In the genomic region with DNA sequence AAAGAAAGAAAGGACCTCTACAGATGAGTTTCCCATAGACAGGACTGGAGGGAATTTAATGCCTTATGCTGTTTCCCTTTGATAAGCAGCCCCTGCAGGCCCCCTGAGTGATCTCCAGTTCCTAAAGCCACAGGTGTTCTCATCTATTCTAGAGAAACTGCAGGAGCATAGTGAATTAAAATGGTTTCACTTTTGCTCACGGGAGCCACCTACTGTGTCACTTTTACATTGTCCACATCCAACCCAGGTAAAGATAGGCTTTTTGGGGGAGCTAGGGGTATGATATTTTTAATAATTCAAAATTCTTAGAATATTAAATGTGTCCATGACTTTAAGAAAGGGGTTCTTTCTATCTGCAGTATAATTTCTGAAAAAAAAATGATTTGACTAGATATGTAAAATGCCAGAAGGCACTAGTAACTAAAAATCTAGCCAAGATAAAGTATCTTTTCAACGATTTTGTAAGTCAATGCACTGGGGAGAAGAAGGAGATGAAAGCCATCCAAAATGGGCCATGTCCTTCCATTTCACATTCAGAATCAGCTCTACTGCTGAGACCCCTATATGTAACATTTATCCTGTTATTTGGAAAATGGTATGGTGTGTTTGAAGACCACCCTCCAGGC, we compare ENCODE assay signal across 8 cellular contexts.
A peak's percentile ranks its signal among the peaks of the same experiment; 100 is the strongest.
DNase-seq lines count a peak whose midpoint lies in the region; ATAC-seq and TF ChIP-seq lines count a peak whose summit lies in the region.

No MANE protein-coding gene starts in this region.

- no peak overlapping the region for H3K27ac Mint-ChIP-seq in endodermal cell

- no peaks in the 10 kb centered on the region for H3K27me3 Mint-ChIP-seq in endodermal cell (ENCODE audit: insufficient read depth)

- H3K9ac ChIP-seq in endodermal cell (ENCODE audit: extremely low read depth, low read length, poor library complexity, severe bottlenecking) = no peak overlapping the region

- no peaks in the 10 kb centered on the region for H3K4me1 ChIP-seq in RWPE2 (ENCODE audit: insufficient read depth, poor library complexity, severe bottlenecking)
- no peaks in the 10 kb centered on the region for H3K4me1 ChIP-seq in endodermal cell (ENCODE audit: control insufficient read depth, insufficient read depth, low read length)

- peaks cover 3% of the 10 kb centered on the region for H3K9me3 Mint-ChIP-seq in endodermal cell

- WGBS in endodermal cell (ENCODE audit: insufficient coverage in 1 of 2, insufficient read length in 1 of 2), 2 experiments = 77 to 100% methylated on average over 1 of the region's 2 CpGs

- H3K36me3 ChIP-seq in RWPE2 (ENCODE audit: low read depth) (no peaks in the 10 kb centered on the region), endodermal cell (ENCODE audit: control insufficient read depth, insufficient read depth, low read length) (no peaks in the 10 kb centered on the region)

- H3K4me3 Mint-ChIP-seq in endodermal cell = no peak overlapping the region

- peaks cover 15% of the 10 kb centered on the region for H3K4me1 Mint-ChIP-seq in endodermal cell

- no peaks in the 10 kb centered on the region for H3K27me3 ChIP-seq in RWPE2 (ENCODE audit: insufficient read depth, poor library complexity, severe bottlenecking)
- H3K27me3 ChIP-seq in endodermal cell (ENCODE audit: control insufficient read depth, insufficient read depth, low read length, poor library complexity, severe bottlenecking) = no peaks in the 10 kb centered on the region

- H3K36me3 Mint-ChIP-seq in endodermal cell (ENCODE audit: low read depth) = no peaks in the 10 kb centered on the region

- H3K9me3 ChIP-seq in RWPE2 (ENCODE audit: severe bottlenecking) (no peaks in the 10 kb centered on the region), endodermal cell (ENCODE audit: control insufficient read depth, low read length) (peaks cover 15% of the 10 kb centered on the region)

- DNase-seq in NOMO-1 (lab: John Stamatoyannopoulos, UW; ENCODE audit: unreplicated experiment in 2 of 2) (peak; percentile 10 to 21), NOMO-1 treated with dmso at 0.1 percent for 144 hours (lab: John Stamatoyannopoulos, UW; ENCODE audit: unreplicated experiment) (no peak), RWPE2 (ENCODE audit: low spot score) (no peak), endodermal cell (peak; percentile 55), sciatic nerve (ENCODE audit: low spot score) (no peak), AG08396 (ENCODE audit: low spot score) (no peak)

- ATAC-seq in HG02840 (IDR thresholded peaks at IDR 0.05; ENCODE audit: low FRiP score, unreplicated experiment) (peak; percentile 71), RWPE2 (ENCODE audit: low read depth) (peak; percentile 33; the same call in 1 of the 3 replicates), sciatic nerve (peak; percentile 49), HG03521 (IDR thresholded peaks at IDR 0.05; ENCODE audit: unreplicated experiment) (no peak)

- H3K27ac ChIP-seq in RWPE2 (ENCODE audit: poor library complexity, severe bottlenecking) = no peak overlapping the region
- no peak overlapping the region for H3K27ac ChIP-seq in endodermal cell (ENCODE audit: low read depth, low read length)

- no peak overlapping the region for H3K4me3 ChIP-seq in RWPE2 (ENCODE audit: severe bottlenecking)
- no peak overlapping the region for H3K4me3 ChIP-seq in endodermal cell (ENCODE audit: low read length)

- peak; percentile 43 for TF ChIP-seq CTCF in RWPE2 (IDR thresholded peaks at IDR 0.05; ENCODE audit: poor library complexity, severe bottlenecking)
- TF ChIP-seq CTCF in endodermal cell (conservative IDR thresholded peaks at IDR 0.05) = peak; percentile 48

- intact Hi-C loops in sciatic nerve (cut with DNase I) = no loop called here

Comparison
In these comparisons a context has a peak if more than half of its experiments do, and no peak if none do; other contexts are left out.
1. DNase-seq: peak in NOMO-1 (2 of 2) and endodermal cell (single experiment); none in NOMO-1 treated with dmso at 0.1 percent for 144 hours (single experiment), RWPE2 (single experiment), sciatic nerve (single experiment) and AG08396 (single experiment).